ENCODE assay signal across 18 cellular contexts in the genomic region with DNA sequence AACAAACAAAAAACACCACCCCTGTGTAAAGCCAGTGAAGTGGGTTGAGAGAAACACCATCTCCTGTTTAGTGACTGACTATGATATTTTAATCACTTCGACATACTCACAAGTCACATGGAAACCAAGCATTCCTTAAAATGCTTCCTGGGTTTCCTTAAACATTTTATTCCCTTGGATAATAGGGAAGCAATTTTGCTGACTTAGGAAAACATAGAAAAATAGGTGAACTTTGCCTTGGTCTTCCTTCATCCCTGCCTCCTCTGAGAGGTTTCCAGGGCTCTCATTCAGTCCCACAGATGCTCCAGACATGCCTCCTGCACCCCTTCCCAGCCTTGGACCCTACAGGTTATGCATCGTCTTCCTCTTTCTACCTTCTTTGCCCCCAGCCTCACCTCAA.
"Had no signal": no experiment of that assay in that cellular context is flagged by ENCODE, and none has a peak within 500 bp of the region (broad histone marks: within the 10 kb centered on the region; RNA-seq: fewer than 3 reads in every experiment).

No MANE protein-coding gene starts in this region.

- DNase-seq: effector memory CD8-positive, alpha-beta T cell; glutamatergic neuron; islet precursor cell; natural killer cell; psoas muscle; retina; stimulated activated CD4-positive, alpha-beta T cell treated with anti-CD3 and anti-CD28 coated beads, Interleukin-2, amount 100 ng/mL, for 24 hours; stimulated activated CD4-positive, alpha-beta T cell treated with anti-CD3 and anti-CD28 coated beads, Interleukin-4, amount 100 ng/mL, for 4 hours; stimulated activated naive B cell treated with anti-CD40 and anti-IgM and Interleukin-4, amounts not matched to agents 10 μg/mL and 1 μg/mL and 100 μg/mL, for 72 hours; stimulated activated naive CD8-positive, alpha-beta T cell treated with anti-CD3 and anti-CD28 coated beads, Interleukin-15, amount 100 ng/mL, for 72 hours; upper lobe of right lung had no signal

- H3K4me1 ChIP-seq: gastroesophageal sphincter, psoas muscle, tibial nerve, upper lobe of right lung, vagina had no signal

- H3K36me3 ChIP-seq: esophagus muscularis mucosa, gastroesophageal sphincter, tibial nerve, upper lobe of right lung, vagina had no signal

- H3K4me3 ChIP-seq: esophagus muscularis mucosa, gastroesophageal sphincter, psoas muscle, skin epidermis, testis, tibial nerve, upper lobe of right lung, vagina had no signal

- H3K9me3 ChIP-seq: esophagus muscularis mucosa, gastroesophageal sphincter, psoas muscle, testis, tibial nerve, upper lobe of right lung, vagina had no signal

- H3K27me3 ChIP-seq: esophagus muscularis mucosa, gastroesophageal sphincter, testis, tibial nerve, upper lobe of right lung, vagina had no signal

- ATAC-seq: effector memory CD8-positive, alpha-beta T cell; gastroesophageal sphincter; natural killer cell; psoas muscle; stimulated activated naive B cell treated with anti-CD40 and anti-IgM and Interleukin-4, amounts not matched to agents 10 μg/mL and 1 μg/mL and 100 μg/mL, for 72 hours; stimulated activated naive CD8-positive, alpha-beta T cell treated with anti-CD3 and anti-CD28 coated beads, Interleukin-15, amount 100 ng/mL, for 72 hours; upper lobe of right lung had no signal

- H3K27ac ChIP-seq: epithelial cell of prostate, esophagus muscularis mucosa, gastroesophageal sphincter, psoas muscle, skin epidermis, testis, tibial nerve, upper lobe of right lung, vagina had no signal
